8 cellular contexts compared by ENCODE assay signal in the genomic region with DNA sequence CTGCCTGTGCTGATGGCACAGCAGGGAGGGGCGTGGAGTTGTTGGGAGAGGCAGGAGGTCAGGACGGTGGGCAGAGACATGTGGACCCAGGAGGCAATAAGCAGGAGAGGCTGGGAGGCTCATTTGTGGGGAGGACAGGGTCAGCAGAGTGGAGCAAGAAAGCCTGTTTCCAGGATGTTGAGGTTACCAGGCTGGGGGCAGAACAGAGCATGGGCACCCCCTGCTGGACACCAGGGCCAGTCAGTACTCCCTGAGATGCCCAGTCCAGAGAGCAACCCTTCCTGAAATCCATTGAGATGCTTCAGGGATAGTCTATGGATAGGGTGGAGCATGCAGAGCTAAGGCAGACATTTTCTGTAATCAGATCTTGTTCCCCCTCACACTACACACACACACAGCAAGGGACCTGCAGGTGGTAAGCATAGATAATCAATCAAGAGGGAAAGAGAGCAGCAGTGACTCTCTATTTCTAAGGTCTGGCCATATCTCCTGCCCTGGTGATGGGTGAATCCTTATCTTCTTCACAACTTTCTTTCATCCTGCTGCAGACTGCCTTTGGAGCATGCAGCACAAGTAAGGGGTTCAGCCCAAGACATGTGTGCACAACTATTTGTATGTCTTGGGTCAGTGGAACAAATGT. TPM values are rescaled to one million over a fixed set of nuclear protein-coding genes. Genes with fewer than 3 reads are reported as not detected.
DNase-seq lines count a peak whose midpoint lies in the region; ATAC-seq and TF ChIP-seq lines count a peak whose summit lies in the region.

No MANE protein-coding gene starts in this region.

- ATAC-seq in activated T-cell treated with anti-CD3 and anti-CD28 coated beads, Interleukin-2, amount 50 U/mL, for 72 hours (replicated peaks in 1 of 2), result peak; percentile 32 to 43
- ATAC-seq in HG03280 (IDR thresholded peaks at IDR 0.05; ENCODE audit: unreplicated experiment), result no peak

- no peak overlapping the region for H3K14ac ChIP-seq in trophoblast cell (ENCODE audit: low read length)

- H3K9me3 Mint-ChIP-seq in activated T-cell treated with anti-CD3 and anti-CD28 coated beads, Interleukin-2, amount 50 U/mL, for 72 hours, result no peaks in the 10 kb centered on the region

- no peak overlapping the region for H4K8ac ChIP-seq in trophoblast cell (ENCODE audit: low read depth, low read length)

- no peak overlapping the region for H2BK5ac ChIP-seq in trophoblast cell (ENCODE audit: low read depth, low read length, poor library complexity)

- no CpG with 5 or more reads among the region's 2 CpGs for WGBS in trophoblast cell (ENCODE audit: extremely low coverage, insufficient coverage, insufficient read length)

- DNase-seq in NK-92 treated with Interleukin-12 subunit alpha and Interleukin-12 subunit beta, amount 100 ng/mL, for 24 hours (lab: John Stamatoyannopoulos, UW), result peak; percentile 8
- DNase-seq in NK-92 (lab: John Stamatoyannopoulos, UW; ENCODE audit: unreplicated experiment) (no peak), head of caudate nucleus (peak; percentile 38 to 93 (median 76)), trophoblast cell (peak; percentile 56 to 68), GF-D8 (lab: John Stamatoyannopoulos, UW) (no peak)
- DNase-seq in activated T-cell treated with anti-CD3 and anti-CD28 coated beads, Interleukin-2, amount 50 U/mL, for 72 hours, result peak; percentile 24 to 25

- no peaks in the 10 kb centered on the region for H3K9me2 ChIP-seq in Loucy (replicated peaks; ENCODE audit: low read depth, low read length)

- H3K4me3 Mint-ChIP-seq in activated T-cell treated with anti-CD3 and anti-CD28 coated beads, Interleukin-2, amount 50 U/mL, for 72 hours, result no peak overlapping the region

- H3K18ac ChIP-seq in trophoblast cell (ENCODE audit: low read length), result no peak overlapping the region

- H3K79me2 ChIP-seq in Loucy (ENCODE audit: insufficient read depth, low read length) (no peaks in the 10 kb centered on the region), trophoblast cell (ENCODE audit: control insufficient read depth, insufficient read depth, low read length, poor library complexity) (no peaks in the 10 kb centered on the region)

- H4K20me1 ChIP-seq in Loucy (ENCODE audit: insufficient read depth, low read length, poor library complexity, severe bottlenecking), result no peaks in the 10 kb centered on the region

- no peak overlapping the region for H3K4ac ChIP-seq in trophoblast cell (ENCODE audit: low read depth, low read length)

- no peak overlapping the region for H4K91ac ChIP-seq in trophoblast cell (ENCODE audit: low read depth, low read length)

- no peaks in the 10 kb centered on the region for H3K4me1 ChIP-seq in Loucy (ENCODE audit: insufficient read depth, low read length, poor library complexity, severe bottlenecking)
- peaks cover 7 to 10% of the 10 kb centered on the region in 2 experiments for H3K4me1 ChIP-seq in trophoblast cell (ENCODE audit: control insufficient read depth in 1 of 2, insufficient read depth in 2 of 2, low read length in 2 of 2)

- H3K79me1 ChIP-seq in trophoblast cell (ENCODE audit: low read length), result peaks cover 8% of the 10 kb centered on the region

- no peaks in the 10 kb centered on the region for H3K36me3 Mint-ChIP-seq in activated T-cell treated with anti-CD3 and anti-CD28 coated beads, Interleukin-2, amount 50 U/mL, for 72 hours (ENCODE audit: insufficient read depth in 2 of 2)

- H2BK120ac ChIP-seq in trophoblast cell (ENCODE audit: insufficient read depth, low read length, poor library complexity), result no peak overlapping the region

- no peak overlapping the region for H2BK12ac ChIP-seq in trophoblast cell (ENCODE audit: low read length)

- H3K4me3 ChIP-seq in Loucy (ENCODE audit: low read length, poor library complexity, severe bottlenecking), result no peak overlapping the region
- no peak overlapping the region for H3K4me3 ChIP-seq in trophoblast cell (ENCODE audit: low read depth, low read length)

- H2AK5ac ChIP-seq in trophoblast cell (ENCODE audit: low read length), result no peak overlapping the region

- H4K12ac ChIP-seq in trophoblast cell (ENCODE audit: low read depth, low read length), result no peak overlapping the region

- H3K4me2 ChIP-seq in Loucy (ENCODE audit: low read depth, low read length, poor library complexity, severe bottlenecking) (no peak overlapping the region), trophoblast cell (ENCODE audit: low read length) (no peak overlapping the region)

- no peaks in the 10 kb centered on the region for H3K4me1 Mint-ChIP-seq in activated T-cell treated with anti-CD3 and anti-CD28 coated beads, Interleukin-2, amount 50 U/mL, for 72 hours (ENCODE audit: low read depth)

- no peaks in the 10 kb centered on the region for H3F3A ChIP-seq in Loucy (ENCODE audit: low read depth)

- H3K27me3 ChIP-seq in Loucy (ENCODE audit: insufficient read depth, low read length, poor library complexity, severe bottlenecking) (no peaks in the 10 kb centered on the region), trophoblast cell (ENCODE audit: insufficient read depth, low read length) (no peaks in the 10 kb centered on the region)

- H3K27me3 Mint-ChIP-seq in activated T-cell treated with anti-CD3 and anti-CD28 coated beads, Interleukin-2, amount 50 U/mL, for 72 hours (ENCODE audit: low read depth), result no peaks in the 10 kb centered on the region

- intact Hi-C loops in head of caudate nucleus (cut with DNase I), result no loop called here

- no peaks in the 10 kb centered on the region for H3K36me3 ChIP-seq in Loucy (ENCODE audit: insufficient read depth, low read length)
- peaks cover 5% of the 10 kb centered on the region in 2 experiments for H3K36me3 ChIP-seq in trophoblast cell (ENCODE audit: control insufficient read depth in 1 of 2, insufficient read depth in 2 of 2, low read length in 2 of 2)

- no peak overlapping the region for H2AFZ ChIP-seq in Loucy (ENCODE audit: low read length)
- H2AFZ ChIP-seq in trophoblast cell (ENCODE audit: insufficient read depth, low read length, poor library complexity), result no peak overlapping the region

- TF ChIP-seq CTCF in Loucy (conservative IDR thresholded peaks at IDR 0.05; ENCODE audit: low read length), result peak; percentile 88

- H3K9ac ChIP-seq in Loucy (ENCODE audit: low read depth, low read length, poor library complexity, severe bottlenecking) (no peak overlapping the region), trophoblast cell (ENCODE audit: low read length) (no peak overlapping the region)

- no peak overlapping the region for H3K27ac Mint-ChIP-seq in activated T-cell treated with anti-CD3 and anti-CD28 coated beads, Interleukin-2, amount 50 U/mL, for 72 hours

- no peak overlapping the region for H3K23ac ChIP-seq in trophoblast cell (ENCODE audit: low read length)

- H3K27ac ChIP-seq in trophoblast cell (ENCODE audit: low read depth, low read length), result no peak overlapping the region

- H3K9me3 ChIP-seq in Loucy (ENCODE audit: insufficient read depth, low read depth, low read length) (no peaks in the 10 kb centered on the region), trophoblast cell (ENCODE audit: insufficient read depth, low read depth, low read length) (no peaks in the 10 kb centered on the region)

RNA-seq across cellular contexts. Expression of a gene that starts 41.7 kb away (rescaled TPM):
- 1 to 10 TPM; 1.4 to 2.6 TPM for total RNA-seq in activated T-cell treated with anti-CD3 and anti-CD28 coated beads, Interleukin-2, amount 50 U/mL, for 72 hours
- polyA plus RNA-seq in trophoblast cell (2013), result 2.3 and 2.6 TPM in 2 replicates

Comparison
In these comparisons a context has a peak if more than half of its experiments do, and no peak if none do; other contexts are left out.
1. DNase-seq: peak in NK-92 treated with Interleukin-12 subunit alpha and Interleukin-12 subunit beta, amount 100 ng/mL, for 24 hours (single experiment), activated T-cell treated with anti-CD3 and anti-CD28 coated beads, Interleukin-2, amount 50 U/mL, for 72 hours (2 of 2), head of caudate nucleus (42 of 42) and trophoblast cell (2 of 2); none in NK-92 (single experiment) and GF-D8 (single experiment).